Comparison of ENCODE assay signal across 10 cellular contexts in the genomic region with DNA sequence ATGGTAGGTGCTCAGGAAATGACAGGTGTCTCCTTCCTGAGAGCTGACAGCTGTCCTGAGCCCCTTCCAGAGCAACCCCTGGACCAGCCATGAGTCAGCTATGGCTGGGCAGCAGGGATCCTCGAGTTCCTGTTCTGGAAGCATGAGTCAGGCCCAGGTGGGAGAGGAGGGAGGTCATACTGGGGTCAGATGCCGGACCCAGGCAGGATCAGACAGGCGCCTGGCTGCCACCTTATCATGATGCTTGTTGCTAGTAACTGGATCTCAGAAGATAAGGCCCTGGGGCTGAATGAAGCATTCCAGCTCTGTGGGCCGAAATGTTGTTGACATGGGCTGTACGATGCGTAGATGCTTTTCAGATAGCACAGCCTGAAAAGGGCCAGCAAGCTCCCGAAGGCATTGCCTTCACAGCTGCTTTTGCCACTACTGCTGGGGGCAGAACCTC. TPM values are rescaled to one million over a fixed set of nuclear protein-coding genes. Genes with fewer than 3 reads are reported as not detected.
A peak's percentile ranks its signal among the peaks of the same experiment; 100 is the strongest.
DNase-seq lines count a peak whose midpoint lies in the region; ATAC-seq and TF ChIP-seq lines count a peak whose summit lies in the region.
"Had no signal": no experiment of that assay in that cellular context is flagged by ENCODE, and none has a peak within 500 bp of the region (broad histone marks: within the 10 kb centered on the region; RNA-seq: fewer than 3 reads in every experiment).

No MANE protein-coding gene starts in this region.

- no peak overlapping the region for H3K4me2 ChIP-seq in GM23248 (ENCODE audit: unreplicated experiment)

- H3K4me1 ChIP-seq in SJSA1 (replicated peaks) (peaks cover 28% of the 10 kb centered on the region), suprapubic skin (peaks cover 60% of the 10 kb centered on the region), GM23248 (ENCODE audit: insufficient read depth) (peaks cover 7% of the 10 kb centered on the region)

- DNase-seq in HK-2 (ENCODE audit: unreplicated experiment) = peak; percentile 76
- DNase-seq in SJSA1 (ENCODE audit: low read depth in 1 of 2, low spot score in 2 of 2) = peak; percentile 38 to 65
- peak; percentile 88 for DNase-seq in glomerular visceral epithelial cell (ENCODE audit: extremely low spot score)
- DNase-seq in suprapubic skin (ENCODE audit: low spot score in 2 of 2) = peak in 1 of 2 donors; percentile 65
- DNase-seq in NCI-H1930 (lab: John Stamatoyannopoulos, UW) = no peak
- DNase-seq in GM23248 = no peak
- DNase-seq: NCI-H1436 treated with DMSO at 0.1 percent for 48 hours; stimulated activated naive CD8-positive, alpha-beta T cell treated with anti-CD3 and anti-CD28 coated beads, Interleukin-15, Interleukin-2, amounts not matched to agents 100 U/mL and 50 U/mL, for 24 hours had no signal

- no peak for TF ChIP-seq CTCF in suprapubic skin (IDR thresholded peaks at IDR 0.05)

- H2AFZ ChIP-seq in GM23248 = no peak overlapping the region

- H3K36me3 ChIP-seq in SJSA1 (no peaks in the 10 kb centered on the region), suprapubic skin (no peaks in the 10 kb centered on the region), GM23248 (ENCODE audit: low read depth) (no peaks in the 10 kb centered on the region)

- H3K79me2 ChIP-seq in GM23248 (ENCODE audit: insufficient read depth) = no peaks in the 10 kb centered on the region

- no peak overlapping the region for H3K9ac ChIP-seq in GM23248

- no peaks in the 10 kb centered on the region for H3K9me2 ChIP-seq in GM23248 (ENCODE audit: insufficient read depth)

- H3K9me3 ChIP-seq in SJSA1 (replicated peaks) (no peaks in the 10 kb centered on the region), suprapubic skin (no peaks in the 10 kb centered on the region), GM23248 (ENCODE audit: low read depth) (no peaks in the 10 kb centered on the region)

- in situ Hi-C loops in GM23248 (cut with MboI) = no loop called here

- no peaks in the 10 kb centered on the region for H3F3A ChIP-seq in GM23248 (ENCODE audit: insufficient read depth)

- no peak for TF ChIP-seq POLR2A in suprapubic skin (IDR thresholded peaks at IDR 0.05)

- no peak for ATAC-seq in HG02970 (IDR thresholded peaks at IDR 0.05; ENCODE audit: low FRiP score, unreplicated experiment)
- ATAC-seq: stimulated activated naive CD8-positive, alpha-beta T cell treated with anti-CD3 and anti-CD28 coated beads, Interleukin-15, Interleukin-2, amounts not matched to agents 100 U/mL and 50 U/mL, for 24 hours had no signal

- H3K27ac ChIP-seq in SJSA1 (0 out of 2 replicates have a peak overlapping the region, but pooled peaks have one; percentile 19), suprapubic skin (peak overlapping the region; percentile 70), GM23248 (no peak overlapping the region)

- H4K20me1 ChIP-seq in GM23248 (ENCODE audit: insufficient read depth) = no peaks in the 10 kb centered on the region

- no peak for TF ChIP-seq EP300 in suprapubic skin (IDR thresholded peaks at IDR 0.05)

- WGBS in suprapubic skin = 46% methylated on average over 4 of the region's 7 CpGs
- 71 to 73% methylated on average over 7 of the region's 7 CpGs for WGBS in GM23248 (ENCODE audit: low coverage in 1 of 2, low lambda C conversion rate in 2 of 2, missing lambda C conversion rate in 2 of 2), 2 experiments

- H3K27me3 ChIP-seq in SJSA1 (replicated peaks) (no peaks in the 10 kb centered on the region), suprapubic skin (peaks cover 4% of the 10 kb centered on the region), GM23248 (replicated peaks; ENCODE audit: insufficient read depth) (no peaks in the 10 kb centered on the region)

- no peak overlapping the region for H3K4me3 ChIP-seq in SJSA1
- no peak overlapping the region for H3K4me3 ChIP-seq in suprapubic skin
- H3K4me3 ChIP-seq in GM23248 = no peak overlapping the region
- H3K4me3 ChIP-seq: skin epidermis had no signal

RNA-seq across cellular contexts. Expression of a gene that starts 17.4 kb away (rescaled TPM):
- 2.1 and 16.1 TPM in 2 replicates for total RNA-seq in SJSA1 (2014; rRNA removed; shearing (Covaris generic))
- 100 to 1,000 TPM in 3 of 4 donors, 10 to 100 TPM in 1; 95.8 to 176 (median 123) TPM for total RNA-seq in suprapubic skin
- 5.7 and 11.0 TPM in 2 replicates for total RNA-seq in GM23248 (2014; rRNA removed; shearing (Covaris generic))
- polyA plus RNA-seq in GM23248 (2016; fragmentation: Nextera tagmentation; extraction: Ambion mirVana) = 14.4 and 17.4 TPM in 2 replicates

RNA-seq across cellular contexts. Expression of a gene that starts 23.8 kb away (rescaled TPM):
- 1.5 and 4.0 TPM in 2 replicates for total RNA-seq in SJSA1 (2014; rRNA removed; shearing (Covaris generic))
- 100 to 1,000 TPM in 3 of 4 donors, 10 to 100 TPM in 1; 78.6 to 293 (median 185) TPM for total RNA-seq in suprapubic skin
- total RNA-seq in GM23248 (2014; rRNA removed; shearing (Covaris generic)) = 0.38 and 0.65 TPM in 2 replicates
- 1.3 TPM in 2 replicates for polyA plus RNA-seq in GM23248 (2016; fragmentation: Nextera tagmentation; extraction: Ambion mirVana)

RNA-seq across cellular contexts. Expression of a gene that starts 58.8 kb away (rescaled TPM):
- total RNA-seq in SJSA1 (2014; rRNA removed; shearing (Covaris generic)) = 0.37 TPM in 1 of 2 replicates, not detected in the other
- 100 to 1,000 TPM in 1 of 4 donors, 10 to 100 TPM in 2, 1 to 10 TPM in 1; 1.0 to 289 (median 37.0) TPM for total RNA-seq in suprapubic skin
- 0.11 TPM in 1 of 2 replicates, not detected in the other for total RNA-seq in GM23248 (2014; rRNA removed; shearing (Covaris generic))
- 0.16 and 0.27 TPM in 2 replicates for polyA plus RNA-seq in GM23248 (2016; fragmentation: Nextera tagmentation; extraction: Ambion mirVana)

Comparison
In these comparisons a context has a peak if more than half of its experiments do, and no peak if none do; other contexts are left out.
1. DNase-seq: peak in HK-2 (single experiment), SJSA1 (2 of 2) and glomerular visceral epithelial cell (single experiment); none in NCI-H1930 (0 of 2) and GM23248 (single experiment).
2. RNA of a gene that starts 23.8 kb away (total RNA-seq): 78.6 to 293 TPM in suprapubic skin; 1.5 to 4.0 TPM in SJSA1 and 0.38 to 0.65 TPM in GM23248; every median in the first group is over 10 times any median in the second.